11 cellular contexts compared by ENCODE assay signal in genomic region chr10:126969310-126969709, GRCh38.
DNase-seq lines count a peak whose midpoint lies in the region; ATAC-seq and TF ChIP-seq lines count a peak whose summit lies in the region.
"Had no signal": no experiment of that assay in that cellular context is flagged by ENCODE, and none has a peak within 500 bp of the region (broad histone marks: within the 10 kb centered on the region; RNA-seq: fewer than 3 reads in every experiment).

No MANE protein-coding gene starts in this region.

- ATAC-seq in right cardiac atrium (no peak), upper lobe of right lung (no peak), aorta (ENCODE audit: low FRiP score) (no peak), GM21447 (IDR thresholded peaks at IDR 0.05; ENCODE audit: unreplicated experiment) (no peak)

- H3K4me3 ChIP-seq in cardiac muscle cell (no peak overlapping the region), right cardiac atrium (ENCODE audit: low read length) (no peak overlapping the region), iPS DF 6.9 (ENCODE audit: low read length) (no peak overlapping the region), upper lobe of right lung (no peak overlapping the region), aorta (ENCODE audit: low read length in 2 of 2) (no peak overlapping the region)
- H3K4me3 ChIP-seq: BLaER1, SK-N-MC had no signal

- intact Hi-C loops in right cardiac atrium (cut with DNase I) (no loop called here), upper lobe of right lung (cut with DNase I) (no loop called here), aorta (cut with DNase I) (no loop called here)

- H3K36me3 ChIP-seq in cardiac muscle cell: no peaks in the 10 kb centered on the region
- H3K36me3 ChIP-seq in iPS DF 6.9 (ENCODE audit: control insufficient read depth, insufficient read depth, low read length): no peaks in the 10 kb centered on the region
- H3K36me3 ChIP-seq in upper lobe of right lung: peaks cover 11% of the 10 kb centered on the region
- H3K36me3 ChIP-seq in aorta (ENCODE audit: control insufficient read depth in 1 of 2, insufficient read depth in 2 of 2, low read length in 1 of 2): no peaks in the 10 kb centered on the region
- H3K36me3 ChIP-seq: BLaER1 had no signal

- 95% methylated on average over 8 of the region's 8 CpGs for WGBS in right cardiac atrium
- no CpG with 5 or more reads among the region's 8 CpGs for WGBS in iPS DF 6.9 (ENCODE audit: insufficient coverage, insufficient read length)
- 93 to 95% methylated on average over 8 of the region's 8 CpGs for WGBS in aorta, 2 donors

- no peaks in the 10 kb centered on the region for H3K27me3 ChIP-seq in cardiac muscle cell
- H3K27me3 ChIP-seq in right cardiac atrium (ENCODE audit: control insufficient read depth, insufficient read depth): no peaks in the 10 kb centered on the region
- H3K27me3 ChIP-seq in iPS DF 6.9 (ENCODE audit: control insufficient read depth, insufficient read depth, low read length): no peaks in the 10 kb centered on the region
- H3K27me3 ChIP-seq in upper lobe of right lung: no peaks in the 10 kb centered on the region
- H3K27me3 ChIP-seq in aorta (ENCODE audit: control insufficient read depth in 1 of 2, insufficient read depth in 2 of 2, low read length in 1 of 2): no peaks in the 10 kb centered on the region
- H3K27me3 ChIP-seq: BLaER1 had no signal

- peak; percentile 14 for TF ChIP-seq CTCF in cardiac muscle cell (IDR thresholded peaks at IDR 0.05; ENCODE audit: low read depth, low read length)
- peak; percentile 6 for TF ChIP-seq CTCF in upper lobe of right lung (IDR thresholded peaks at IDR 0.05)

- DNase-seq in cardiac muscle cell (ENCODE audit: low read depth in 1 of 2, low spot score in 1 of 2): peak in 1 of 2 donors; percentile 7
- no peak for DNase-seq in right cardiac atrium
- peak; percentile 25 for DNase-seq in SW480 (ENCODE audit: low spot score)
- peak; percentile 29 for DNase-seq in iPS DF 6.9 (ENCODE audit: low read depth, low spot score)
- no peak for DNase-seq in upper lobe of right lung
- DNase-seq in aorta: no peak
- no peak for DNase-seq in activated effector memory CD4-positive, alpha-beta T cell treated with Interleukin-2 at 50 U/mL for 16 hours
- DNase-seq: effector CD8-positive, alpha-beta T cell had no signal

- H3K4me1 ChIP-seq in cardiac muscle cell (ENCODE audit: low read depth) (peaks cover 9% of the 10 kb centered on the region), right cardiac atrium (ENCODE audit: control insufficient read depth, insufficient read depth, low read length) (no peaks in the 10 kb centered on the region), iPS DF 6.9 (ENCODE audit: control insufficient read depth, insufficient read depth, low read length) (no peaks in the 10 kb centered on the region), upper lobe of right lung (peaks cover 15% of the 10 kb centered on the region), aorta (ENCODE audit: control insufficient read depth in 1 of 2, insufficient read depth in 2 of 2, low read length in 2 of 2) (no peaks in the 10 kb centered on the region)

- H3K27ac ChIP-seq in cardiac muscle cell: no peak overlapping the region
- no peak overlapping the region for H3K27ac ChIP-seq in right cardiac atrium (ENCODE audit: low read length)
- H3K27ac ChIP-seq in iPS DF 6.9 (ENCODE audit: low read length): no peak overlapping the region
- no peak overlapping the region for H3K27ac ChIP-seq in upper lobe of right lung
- no peak overlapping the region for H3K27ac ChIP-seq in aorta (ENCODE audit: low read depth in 1 of 2, low read length in 2 of 2)
- H3K27ac ChIP-seq: BLaER1, SK-N-MC had no signal

- no peaks in the 10 kb centered on the region for H3K9me3 ChIP-seq in cardiac muscle cell (ENCODE audit: low read depth)
- H3K9me3 ChIP-seq in right cardiac atrium (ENCODE audit: control insufficient read depth, low read length): no peaks in the 10 kb centered on the region
- no peaks in the 10 kb centered on the region for H3K9me3 ChIP-seq in iPS DF 6.9 (ENCODE audit: control insufficient read depth, insufficient read depth, low read length)
- no peaks in the 10 kb centered on the region for H3K9me3 ChIP-seq in upper lobe of right lung
- H3K9me3 ChIP-seq in aorta (ENCODE audit: control insufficient read depth, low read length): no peaks in the 10 kb centered on the region
- H3K9me3 ChIP-seq: BLaER1 had no signal

Comparison
In these comparisons a context has a peak if more than half of its experiments do, and no peak if none do; other contexts are left out.
1. DNase-seq: peak in SW480 (single experiment) and iPS DF 6.9 (single experiment); none in right cardiac atrium (0 of 3), upper lobe of right lung (single experiment), aorta (0 of 2) and activated effector memory CD4-positive, alpha-beta T cell treated with Interleukin-2 at 50 U/mL for 16 hours (single experiment).